Comparison of ENCODE assay signal across 17 cellular contexts in genomic region chr6:167764215-167764614, GRCh38.
DNase-seq lines count a peak whose midpoint lies in the region; ATAC-seq, FAIRE-seq and TF ChIP-seq lines count a peak whose summit lies in the region.
"Had no signal": no experiment of that assay in that cellular context is flagged by ENCODE, and none has a peak within 500 bp of the region (broad histone marks: within the 10 kb centered on the region; RNA-seq: fewer than 3 reads in every experiment).

No MANE protein-coding gene starts in this region.

- no peak for FAIRE-seq in HepG2 (lab: Jason Lieb, UNC)
- FAIRE-seq: GM12878 had no signal

- H3K9me3 Mint-ChIP-seq in endodermal cell (no peaks in the 10 kb centered on the region), neural progenitor cell (peaks cover 3% of the 10 kb centered on the region), chondrocyte (ENCODE audit: low read depth) (no peaks in the 10 kb centered on the region)
- H3K9me3 Mint-ChIP-seq: CD8-positive, alpha-beta memory T cell had no signal

- H3K36me3 ChIP-seq in endodermal cell (ENCODE audit: control insufficient read depth, insufficient read depth, low read length) = no peaks in the 10 kb centered on the region
- H3K36me3 ChIP-seq in HepG2 (replicated peaks in 1 of 2; ENCODE audit: control insufficient read depth in 1 of 2, insufficient read depth in 2 of 2, low read length in 2 of 2) = no peaks in the 10 kb centered on the region
- H3K36me3 ChIP-seq in neural progenitor cell = no peaks in the 10 kb centered on the region
- no peaks in the 10 kb centered on the region for H3K36me3 ChIP-seq in sigmoid colon
- no peaks in the 10 kb centered on the region for H3K36me3 ChIP-seq in WERI-Rb-1
- H3K36me3 ChIP-seq: BLaER1 treated with 17β-estradiol and CSF1 and Interleukin-3, amounts not matched to agents 10 nM and 100 nM; HAP-1 had no signal

- CTCF ChIA-PET in HepG2 (lab: Yijun Ruan, JAX; ENCODE audit: low intra/inter-chr PET ratio, low total read pairs) = no interaction called here

- TF ChIP-seq EP300 in HepG2 (IDR thresholded peaks at IDR 0.05; ENCODE audit: low read depth in 2 of 2, low read length in 2 of 2) = no peak
- no peak for TF ChIP-seq EP300 in HepG2 (CRISPR knock-in tag; IDR thresholded peaks at IDR 0.05; ENCODE audit: borderline replicate concordance)
- no peak for TF ChIP-seq EP300 in sigmoid colon (IDR thresholded peaks at IDR 0.05)

- no peak for TF ChIP-seq CTCF in endodermal cell (conservative IDR thresholded peaks at IDR 0.05)
- TF ChIP-seq CTCF in HepG2 (CRISPR knock-in tag; IDR thresholded peaks at IDR 0.05) = no peak
- TF ChIP-seq CTCF in neural progenitor cell (IDR thresholded peaks at IDR 0.05) = no peak
- no peak for TF ChIP-seq CTCF in sigmoid colon (IDR thresholded peaks at IDR 0.05)
- TF ChIP-seq CTCF in chondrocyte (IDR thresholded peaks at IDR 0.05) = no peak
- TF ChIP-seq CTCF in WERI-Rb-1 (IDR thresholded peaks at IDR 0.05; ENCODE audit: low read depth, low read length) = no peak

- in situ Hi-C loops in HepG2 (cut with HindIII; ENCODE audit: extremely low pct_ligation_motif_present, low pct_unique_long_range_greater_than_20kb) = no loop called here

- H3K79me2 ChIP-seq in HepG2 (ENCODE audit: insufficient read depth, low read length) (no peaks in the 10 kb centered on the region), neural progenitor cell (ENCODE audit: low read depth) (no peaks in the 10 kb centered on the region)

- H3F3A ChIP-seq in neural progenitor cell (ENCODE audit: low read depth) = no peaks in the 10 kb centered on the region

- H3K4me3 Mint-ChIP-seq in endodermal cell = no peak overlapping the region
- H3K4me3 Mint-ChIP-seq in neural progenitor cell = no peak overlapping the region
- H3K4me3 Mint-ChIP-seq in chondrocyte (ENCODE audit: unreplicated experiment) = no peak overlapping the region
- H3K4me3 Mint-ChIP-seq: B cell; CD8-positive, alpha-beta memory T cell had no signal

- H3K4me3 ChIP-seq in endodermal cell (ENCODE audit: low read length) (no peak overlapping the region), HepG2 (replicated peaks in 1 of 3; ENCODE audit: insufficient read depth in 1 of 3, low read depth in 2 of 3, low read length in 3 of 3) (no peak overlapping the region), neural progenitor cell (no peak overlapping the region), sigmoid colon (no peak overlapping the region), WERI-Rb-1 (ENCODE audit: low read depth, low read length) (no peak overlapping the region)
- H3K4me3 ChIP-seq: BLaER1 treated with 17β-estradiol and CSF1 and Interleukin-3, amounts not matched to agents 10 nM and 100 nM; GM12878; HAP-1 had no signal

- H4K20me1 ChIP-seq in HepG2 (ENCODE audit: insufficient read depth, low read length) = no peaks in the 10 kb centered on the region
- no peaks in the 10 kb centered on the region for H4K20me1 ChIP-seq in neural progenitor cell (ENCODE audit: low read depth)
- H4K20me1 ChIP-seq: BLaER1 treated with 17β-estradiol and CSF1 and Interleukin-3, amounts not matched to agents 10 nM and 100 nM had no signal

- BruUV-seq in HepG2 (replicated peaks; lab: Mats Ljungman, UMichigan) = TSS peak; percentile 85

- TF ChIP-seq RAD21 in HepG2 (CRISPR knock-in tag; IDR thresholded peaks at IDR 0.05) = no peak

- no peak for ATAC-seq in HepG2
- ATAC-seq: GM12878 had no signal

- H2AFZ ChIP-seq in HepG2 (ENCODE audit: low read length) (no peak overlapping the region), neural progenitor cell (replicated peaks) (no peak overlapping the region)

- H3K4me1 Mint-ChIP-seq in endodermal cell (no peaks in the 10 kb centered on the region), neural progenitor cell (peaks cover 47% of the 10 kb centered on the region), chondrocyte (ENCODE audit: low read depth) (peaks cover 10% of the 10 kb centered on the region)
- H3K4me1 Mint-ChIP-seq: B cell; CD8-positive, alpha-beta memory T cell had no signal

- H3K27ac Mint-ChIP-seq in endodermal cell = no peak overlapping the region
- peak overlapping the region; percentile 26 for H3K27ac Mint-ChIP-seq in neural progenitor cell
- H3K27ac Mint-ChIP-seq in chondrocyte (ENCODE audit: unreplicated experiment) = no peak overlapping the region
- H3K27ac Mint-ChIP-seq: B cell; CD8-positive, alpha-beta memory T cell had no signal

- POLR2A ChIA-PET in HepG2 (lab: Yijun Ruan, JAX) = interaction anchor here (0.6 to 1.3 kb wide), 3 partner anchors 21 to 88 kb away, joined by 3 to 5 read pairs (median 4); no protein-coding TSS in a partner anchor

- H3K36me3 Mint-ChIP-seq in endodermal cell (ENCODE audit: low read depth) = no peaks in the 10 kb centered on the region
- H3K36me3 Mint-ChIP-seq in neural progenitor cell = no peaks in the 10 kb centered on the region
- H3K36me3 Mint-ChIP-seq in chondrocyte (ENCODE audit: low read depth) = no peaks in the 10 kb centered on the region
- H3K36me3 Mint-ChIP-seq: CD8-positive, alpha-beta memory T cell had no signal

- H3K27me3 Mint-ChIP-seq in endodermal cell (ENCODE audit: insufficient read depth) (peaks cover 3% of the 10 kb centered on the region), neural progenitor cell (ENCODE audit: insufficient read depth, low read depth) (peaks cover 5% of the 10 kb centered on the region), chondrocyte (ENCODE audit: low read depth) (peaks cover 35% of the 10 kb centered on the region)

- intact Hi-C loops in HepG2 (cut with micrococcal nuclease; ENCODE audit: unreplicated experiment) = loop anchor here (5.0 kb wide), 1 partner anchor 63 kb away; the partner anchor contains the start of gene AFDN
- intact Hi-C loops in sigmoid colon (cut with DNase I) = no loop called here

- H3K9me3 ChIP-seq in endodermal cell (ENCODE audit: control insufficient read depth, low read length) (no peaks in the 10 kb centered on the region), HepG2 (ENCODE audit: low read length) (no peaks in the 10 kb centered on the region), neural progenitor cell (ENCODE audit: low read depth) (no peaks in the 10 kb centered on the region), sigmoid colon (no peaks in the 10 kb centered on the region), WERI-Rb-1 (ENCODE audit: severe bottlenecking) (no peaks in the 10 kb centered on the region)
- H3K9me3 ChIP-seq: HAP-1 had no signal

- peak; percentile 10 for DNase-seq in endodermal cell
- no peak for DNase-seq in HepG2 (ENCODE audit: low spot score)
- DNase-seq in neural progenitor cell (ENCODE audit: low spot score) = no peak
- DNase-seq in sigmoid colon = peak; percentile 36
- DNase-seq in chondrocyte (ENCODE audit: low spot score) = no peak
- no peak for DNase-seq in WERI-Rb-1
- no peak for DNase-seq in globus pallidus (ENCODE audit: low spot score)
- DNase-seq: CD8-positive, alpha-beta memory T cell; COR-L47; DMS 273 treated with DMSO at 0.1 percent for 48 hours; DMS53; DND-41; EL had no signal

- H3K27me3 ChIP-seq in endodermal cell (ENCODE audit: control insufficient read depth, insufficient read depth, low read length, poor library complexity, severe bottlenecking) (no peaks in the 10 kb centered on the region), HepG2 (ENCODE audit: control insufficient read depth in 1 of 2, insufficient read depth in 2 of 2, low read length in 2 of 2) (no peaks in the 10 kb centered on the region), neural progenitor cell (no peaks in the 10 kb centered on the region), sigmoid colon (no peaks in the 10 kb centered on the region), WERI-Rb-1 (ENCODE audit: insufficient read depth, low read depth, severe bottlenecking) (no peaks in the 10 kb centered on the region)
- H3K27me3 ChIP-seq: BLaER1 treated with 17β-estradiol and CSF1 and Interleukin-3, amounts not matched to agents 10 nM and 100 nM had no signal

- H3K4me2 ChIP-seq in HepG2 (ENCODE audit: low read depth, low read length) (peak overlapping the region; percentile 56), neural progenitor cell (no peak overlapping the region)
- H3K4me2 ChIP-seq: BLaER1 treated with 17β-estradiol and CSF1 and Interleukin-3, amounts not matched to agents 10 nM and 100 nM had no signal

- H3K27ac ChIP-seq in endodermal cell (ENCODE audit: low read depth, low read length) (no peak overlapping the region), HepG2 (ENCODE audit: extremely low read length, insufficient read depth, low read length) (peak overlapping the region; percentile 97), neural progenitor cell (no peak overlapping the region), sigmoid colon (no peak overlapping the region), WERI-Rb-1 (no peak overlapping the region)
- H3K27ac ChIP-seq: BLaER1 treated with 17β-estradiol and CSF1 and Interleukin-3, amounts not matched to agents 10 nM and 100 nM had no signal

- 96 to 100% methylated on average over 2 to 9 of the region's 9 CpGs for WGBS in endodermal cell (ENCODE audit: insufficient coverage in 1 of 2, insufficient read length in 1 of 2), 2 experiments
- 95% methylated on average over 9 of the region's 9 CpGs for WGBS in HepG2 (ENCODE audit: low lambda C conversion rate)
- WGBS in sigmoid colon, 2 donors = 89 to 90% methylated on average over 9 of the region's 9 CpGs

- H3K9ac ChIP-seq in endodermal cell (ENCODE audit: extremely low read depth, low read length, poor library complexity, severe bottlenecking) (no peak overlapping the region), HepG2 (ENCODE audit: insufficient read depth, low read depth, low read length) (peak overlapping the region; percentile 66), neural progenitor cell (no peak overlapping the region)
- H3K9ac ChIP-seq: BLaER1 treated with 17β-estradiol and CSF1 and Interleukin-3, amounts not matched to agents 10 nM and 100 nM had no signal

- TF ChIP-seq POLR2A in HepG2 (IDR thresholded peaks at IDR 0.05; ENCODE audit: insufficient read depth in 1 of 2, low read depth in 2 of 2, low read length in 2 of 2) (no peak), sigmoid colon (IDR thresholded peaks at IDR 0.05) (no peak)

- H3K4me1 ChIP-seq in endodermal cell (ENCODE audit: control insufficient read depth, insufficient read depth, low read length) (no peaks in the 10 kb centered on the region), HepG2 (ENCODE audit: insufficient read depth, low read length) (peaks cover 71% of the 10 kb centered on the region), neural progenitor cell (no peaks in the 10 kb centered on the region), sigmoid colon (peaks cover 0 to 19% (median 13%) of the 10 kb centered on the region in 4 donors)
- H3K4me1 ChIP-seq: BLaER1 treated with 17β-estradiol and CSF1 and Interleukin-3, amounts not matched to agents 10 nM and 100 nM; HAP-1 had no signal

TF ChIP-seq in HepG2, 621 proteins besides CTCF, POLR2A, EP300 and RAD21 (continues in another document):
- no peak for TF ChIP-seq RARG (CRISPR knock-in tag; IDR thresholded peaks at IDR 0.05; ENCODE audit: low read depth)
- TF ChIP-seq ZNF75D (CRISPR knock-in tag; IDR thresholded peaks at IDR 0.05; ENCODE audit: borderline replicate concordance) = no peak
- TF ChIP-seq ZSCAN25 (CRISPR knock-in tag; IDR thresholded peaks at IDR 0.05) = no peak
- 0 out of 2 replicates have a peak, but pooled peaks have one; percentile 58 for TF ChIP-seq ZC3H4 (CRISPR knock-in tag; IDR thresholded peaks at IDR 0.05; ENCODE audit: borderline replicate concordance)
- TF ChIP-seq ZNF441 (CRISPR knock-in tag; IDR thresholded peaks at IDR 0.05; ENCODE audit: borderline replicate concordance) = no peak
- TF ChIP-seq NFE2L2 (IDR thresholded peaks at IDR 0.05; ENCODE audit: low read length) = no peak

Comparison
In these comparisons a context has a peak if more than half of its experiments do, and no peak if none do; other contexts are left out.
1. DNase-seq: peak in endodermal cell (single experiment) and sigmoid colon (single experiment); none in HepG2 (single experiment), neural progenitor cell (single experiment), chondrocyte (single experiment), WERI-Rb-1 (single experiment) and globus pallidus (single experiment).